Comparison of ENCODE assay signal across 1 cellular context in the genomic region with DNA sequence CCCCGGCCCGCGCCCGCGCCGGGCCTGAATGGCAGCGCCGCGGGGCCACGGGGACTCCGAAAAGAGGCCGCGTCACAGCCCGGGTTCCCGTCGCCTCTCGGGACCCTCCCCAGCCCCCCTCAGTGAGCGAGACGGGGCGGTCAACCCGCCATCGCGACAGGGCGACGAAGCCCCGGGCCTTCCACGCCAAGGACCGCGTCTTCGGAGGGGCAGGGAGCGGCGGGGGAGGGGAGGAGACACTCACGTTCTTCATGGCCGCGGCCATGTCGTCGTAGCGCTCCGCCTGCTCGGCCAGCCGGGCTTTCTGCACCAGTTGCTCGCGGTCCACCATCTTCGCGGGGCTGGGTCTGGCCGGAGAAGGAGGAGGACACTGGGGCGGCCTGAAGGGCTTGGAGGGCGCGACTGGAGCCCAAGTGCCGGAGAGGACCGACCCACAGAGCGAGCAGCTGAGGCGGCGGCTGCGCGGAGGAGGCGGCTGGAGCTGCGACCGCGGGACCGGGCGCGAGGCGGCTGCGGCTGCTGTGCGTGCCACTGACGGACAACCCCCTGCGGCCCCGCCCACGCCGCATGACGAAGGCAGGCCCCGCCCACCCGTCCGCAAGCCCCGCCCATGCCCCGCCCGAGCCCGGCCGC.
TF ChIP-seq lines count a peak whose summit lies in the region.

A gene (minus strand): TSS at position 514 of the 633 bp plus-strand sequence. CDS start 183 bp downstream, at position 331.

TF ChIP-seq in K562, 482 proteins besides CTCF, POLR2A, EP300 and RAD21 (continued from another document and continues in another):
- TF ChIP-seq ZKSCAN1 (IDR thresholded peaks at IDR 0.05; ENCODE audit: low read depth, low read length) (no peak; the same call in 1 of the 2 replicates), MYNN (IDR thresholded peaks at IDR 0.05) (0 out of 2 replicates have a peak, but pooled peaks have one; percentile 24), MYNN (CRISPR knock-in tag; IDR thresholded peaks at IDR 0.05) (no peak), SMARCA5 (IDR thresholded peaks at IDR 0.05) (peak; percentile 52; the same call in 1 of the 2 replicates), ZNF316 (IDR thresholded peaks at IDR 0.05) (no peak), CCNT2 (IDR thresholded peaks at IDR 0.05; ENCODE audit: borderline replicate concordance, extremely low read depth, insufficient read length, low read depth, low read length) (peak; percentile 77), KLF13 (tag; IDR thresholded peaks at IDR 0.05; ENCODE audit: borderline replicate concordance, low read depth) (0 out of 2 replicates have a peak, but pooled peaks have one; percentile 25), NR2C2 (CRISPR knock-in tag; IDR thresholded peaks at IDR 0.05) (no peak; the same call in 1 of the 2 replicates), NR2C2 (tag; IDR thresholded peaks at IDR 0.05) (no peak), MEF2A (IDR thresholded peaks at IDR 0.05; ENCODE audit: control insufficient read depth, low read depth, low read length) (no peak), KLF10 (CRISPR knock-in tag; IDR thresholded peaks at IDR 0.05) (no peak), NFE2L1 (tag; IDR thresholded peaks at IDR 0.05; ENCODE audit: borderline replicate concordance, low read depth) (no peak), ZEB2 (IDR thresholded peaks at IDR 0.05) (no peak), CBFA2T3 (IDR thresholded peaks at IDR 0.05) (0 out of 2 replicates have a peak, but pooled peaks have one; percentile 12), GABPB2 (CRISPR knock-in tag; conservative IDR thresholded peaks at IDR 0.05) (no peak), ZNF830 (CRISPR knock-in tag; IDR thresholded peaks at IDR 0.05) (0 out of 2 replicates have a peak, but pooled peaks have one; percentile 28), ZNF695 (CRISPR knock-in tag; IDR thresholded peaks at IDR 0.05) (no peak), RCOR1 (IDR thresholded peaks at IDR 0.05; ENCODE audit: borderline replicate concordance in 1 of 2, low read depth in 2 of 2, low read length in 2 of 2) (no peak), ZNF436 (CRISPR knock-in tag; IDR thresholded peaks at IDR 0.05) (no peak), NR2C1 (IDR thresholded peaks at IDR 0.05) (no peak), NR2C1 (tag; IDR thresholded peaks at IDR 0.05) (no peak), RBM17 (IDR thresholded peaks at IDR 0.05; ENCODE audit: borderline replicate concordance, low read depth, low read length) (no peak), ZNF699 (CRISPR knock-in tag; IDR thresholded peaks at IDR 0.05; ENCODE audit: insufficient replicate concordance) (no peak), POLR2G (IDR thresholded peaks at IDR 0.05; ENCODE audit: low read depth, low read length) (peak; percentile 97), POLR2B (IDR thresholded peaks at IDR 0.05; ENCODE audit: low read depth, partially characterized antibody) (peak; percentile 98), STAT5A (IDR thresholded peaks at IDR 0.05; ENCODE audit: borderline replicate concordance, low read length) (no peak), EWSR1 (IDR thresholded peaks at IDR 0.05; ENCODE audit: borderline replicate concordance, low read depth, partially characterized antibody) (no peak), MTF1 (CRISPR knock-in tag; IDR thresholded peaks at IDR 0.05; ENCODE audit: borderline replicate concordance) (no peak), NR2F6 (CRISPR knock-in tag; IDR thresholded peaks at IDR 0.05) (no peak), GABPA (tag; conservative IDR thresholded peaks at IDR 0.05; ENCODE audit: low read depth) (no peak), TSC22D4 (tag; IDR thresholded peaks at IDR 0.05) (no peak), NCOA2 (IDR thresholded peaks at IDR 0.05; ENCODE audit: partially characterized antibody in 2 of 2) (no peak)
- TF ChIP-seq, protein P1, sequence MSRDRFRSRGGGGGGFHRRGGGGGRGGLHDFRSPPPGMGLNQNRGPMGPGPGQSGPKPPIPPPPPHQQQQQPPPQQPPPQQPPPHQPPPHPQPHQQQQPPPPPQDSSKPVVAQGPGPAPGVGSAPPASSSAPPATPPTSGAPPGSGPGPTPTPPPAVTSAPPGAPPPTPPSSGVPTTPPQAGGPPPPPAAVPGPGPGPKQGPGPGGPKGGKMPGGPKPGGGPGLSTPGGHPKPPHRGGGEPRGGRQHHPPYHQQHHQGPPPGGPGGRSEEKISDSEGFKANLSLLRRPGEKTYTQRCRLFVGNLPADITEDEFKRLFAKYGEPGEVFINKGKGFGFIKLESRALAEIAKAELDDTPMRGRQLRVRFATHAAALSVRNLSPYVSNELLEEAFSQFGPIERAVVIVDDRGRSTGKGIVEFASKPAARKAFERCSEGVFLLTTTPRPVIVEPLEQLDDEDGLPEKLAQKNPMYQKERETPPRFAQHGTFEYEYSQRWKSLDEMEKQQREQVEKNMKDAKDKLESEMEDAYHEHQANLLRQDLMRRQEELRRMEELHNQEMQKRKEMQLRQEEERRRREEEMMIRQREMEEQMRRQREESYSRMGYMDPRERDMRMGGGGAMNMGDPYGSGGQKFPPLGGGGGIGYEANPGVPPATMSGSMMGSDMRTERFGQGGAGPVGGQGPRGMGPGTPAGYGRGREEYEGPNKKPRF (IDR thresholded peaks at IDR 0.05; ENCODE audit: low read depth, low read length), result no peak
- TF ChIP-seq, protein P2, sequence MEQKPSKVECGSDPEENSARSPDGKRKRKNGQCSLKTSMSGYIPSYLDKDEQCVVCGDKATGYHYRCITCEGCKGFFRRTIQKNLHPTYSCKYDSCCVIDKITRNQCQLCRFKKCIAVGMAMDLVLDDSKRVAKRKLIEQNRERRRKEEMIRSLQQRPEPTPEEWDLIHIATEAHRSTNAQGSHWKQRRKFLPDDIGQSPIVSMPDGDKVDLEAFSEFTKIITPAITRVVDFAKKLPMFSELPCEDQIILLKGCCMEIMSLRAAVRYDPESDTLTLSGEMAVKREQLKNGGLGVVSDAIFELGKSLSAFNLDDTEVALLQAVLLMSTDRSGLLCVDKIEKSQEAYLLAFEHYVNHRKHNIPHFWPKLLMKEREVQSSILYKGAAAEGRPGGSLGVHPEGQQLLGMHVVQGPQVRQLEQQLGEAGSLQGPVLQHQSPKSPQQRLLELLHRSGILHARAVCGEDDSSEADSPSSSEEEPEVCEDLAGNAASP (IDR thresholded peaks at IDR 0.05), result no peak
- TF ChIP-seq, protein P3, sequence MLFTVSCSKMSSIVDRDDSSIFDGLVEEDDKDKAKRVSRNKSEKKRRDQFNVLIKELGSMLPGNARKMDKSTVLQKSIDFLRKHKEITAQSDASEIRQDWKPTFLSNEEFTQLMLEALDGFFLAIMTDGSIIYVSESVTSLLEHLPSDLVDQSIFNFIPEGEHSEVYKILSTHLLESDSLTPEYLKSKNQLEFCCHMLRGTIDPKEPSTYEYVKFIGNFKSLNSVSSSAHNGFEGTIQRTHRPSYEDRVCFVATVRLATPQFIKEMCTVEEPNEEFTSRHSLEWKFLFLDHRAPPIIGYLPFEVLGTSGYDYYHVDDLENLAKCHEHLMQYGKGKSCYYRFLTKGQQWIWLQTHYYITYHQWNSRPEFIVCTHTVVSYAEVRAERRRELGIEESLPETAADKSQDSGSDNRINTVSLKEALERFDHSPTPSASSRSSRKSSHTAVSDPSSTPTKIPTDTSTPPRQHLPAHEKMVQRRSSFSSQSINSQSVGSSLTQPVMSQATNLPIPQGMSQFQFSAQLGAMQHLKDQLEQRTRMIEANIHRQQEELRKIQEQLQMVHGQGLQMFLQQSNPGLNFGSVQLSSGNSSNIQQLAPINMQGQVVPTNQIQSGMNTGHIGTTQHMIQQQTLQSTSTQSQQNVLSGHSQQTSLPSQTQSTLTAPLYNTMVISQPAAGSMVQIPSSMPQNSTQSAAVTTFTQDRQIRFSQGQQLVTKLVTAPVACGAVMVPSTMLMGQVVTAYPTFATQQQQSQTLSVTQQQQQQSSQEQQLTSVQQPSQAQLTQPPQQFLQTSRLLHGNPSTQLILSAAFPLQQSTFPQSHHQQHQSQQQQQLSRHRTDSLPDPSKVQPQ (CRISPR knock-in tag; IDR thresholded peaks at IDR 0.05; ENCODE audit: borderline replicate concordance), result no peak
- TF ChIP-seq, protein P4, sequence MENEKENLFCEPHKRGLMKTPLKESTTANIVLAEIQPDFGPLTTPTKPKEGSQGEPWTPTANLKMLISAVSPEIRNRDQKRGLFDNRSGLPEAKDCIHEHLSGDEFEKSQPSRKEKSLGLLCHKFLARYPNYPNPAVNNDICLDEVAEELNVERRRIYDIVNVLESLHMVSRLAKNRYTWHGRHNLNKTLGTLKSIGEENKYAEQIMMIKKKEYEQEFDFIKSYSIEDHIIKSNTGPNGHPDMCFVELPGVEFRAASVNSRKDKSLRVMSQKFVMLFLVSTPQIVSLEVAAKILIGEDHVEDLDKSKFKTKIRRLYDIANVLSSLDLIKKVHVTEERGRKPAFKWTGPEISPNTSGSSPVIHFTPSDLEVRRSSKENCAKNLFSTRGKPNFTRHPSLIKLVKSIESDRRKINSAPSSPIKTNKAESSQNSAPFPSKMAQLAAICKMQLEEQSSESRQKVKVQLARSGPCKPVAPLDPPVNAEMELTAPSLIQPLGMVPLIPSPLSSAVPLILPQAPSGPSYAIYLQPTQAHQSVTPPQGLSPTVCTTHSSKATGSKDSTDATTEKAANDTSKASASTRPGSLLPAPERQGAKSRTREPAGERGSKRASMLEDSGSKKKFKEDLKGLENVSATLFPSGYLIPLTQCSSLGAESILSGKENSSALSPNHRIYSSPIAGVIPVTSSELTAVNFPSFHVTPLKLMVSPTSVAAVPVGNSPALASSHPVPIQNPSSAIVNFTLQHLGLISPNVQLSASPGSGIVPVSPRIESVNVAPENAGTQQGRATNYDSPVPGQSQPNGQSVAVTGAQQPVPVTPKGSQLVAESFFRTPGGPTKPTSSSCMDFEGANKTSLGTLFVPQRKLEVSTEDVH (IDR thresholded peaks at IDR 0.05; ENCODE audit: low read depth, partially characterized antibody), result peak; percentile 58
- TF ChIP-seq, protein P5, sequence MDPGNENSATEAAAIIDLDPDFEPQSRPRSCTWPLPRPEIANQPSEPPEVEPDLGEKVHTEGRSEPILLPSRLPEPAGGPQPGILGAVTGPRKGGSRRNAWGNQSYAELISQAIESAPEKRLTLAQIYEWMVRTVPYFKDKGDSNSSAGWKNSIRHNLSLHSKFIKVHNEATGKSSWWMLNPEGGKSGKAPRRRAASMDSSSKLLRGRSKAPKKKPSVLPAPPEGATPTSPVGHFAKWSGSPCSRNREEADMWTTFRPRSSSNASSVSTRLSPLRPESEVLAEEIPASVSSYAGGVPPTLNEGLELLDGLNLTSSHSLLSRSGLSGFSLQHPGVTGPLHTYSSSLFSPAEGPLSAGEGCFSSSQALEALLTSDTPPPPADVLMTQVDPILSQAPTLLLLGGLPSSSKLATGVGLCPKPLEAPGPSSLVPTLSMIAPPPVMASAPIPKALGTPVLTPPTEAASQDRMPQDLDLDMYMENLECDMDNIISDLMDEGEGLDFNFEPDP (CRISPR knock-in tag; IDR thresholded peaks at IDR 0.05), result peak; percentile 81; the same call in 1 of the 2 replicates
- TF ChIP-seq, protein P6, sequence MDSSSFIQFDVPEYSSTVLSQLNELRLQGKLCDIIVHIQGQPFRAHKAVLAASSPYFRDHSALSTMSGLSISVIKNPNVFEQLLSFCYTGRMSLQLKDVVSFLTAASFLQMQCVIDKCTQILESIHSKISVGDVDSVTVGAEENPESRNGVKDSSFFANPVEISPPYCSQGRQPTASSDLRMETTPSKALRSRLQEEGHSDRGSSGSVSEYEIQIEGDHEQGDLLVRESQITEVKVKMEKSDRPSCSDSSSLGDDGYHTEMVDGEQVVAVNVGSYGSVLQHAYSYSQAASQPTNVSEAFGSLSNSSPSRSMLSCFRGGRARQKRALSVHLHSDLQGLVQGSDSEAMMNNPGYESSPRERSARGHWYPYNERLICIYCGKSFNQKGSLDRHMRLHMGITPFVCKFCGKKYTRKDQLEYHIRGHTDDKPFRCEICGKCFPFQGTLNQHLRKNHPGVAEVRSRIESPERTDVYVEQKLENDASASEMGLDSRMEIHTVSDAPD (CRISPR knock-in tag; IDR thresholded peaks at IDR 0.05), result no peak
- TF ChIP-seq, protein P7, sequence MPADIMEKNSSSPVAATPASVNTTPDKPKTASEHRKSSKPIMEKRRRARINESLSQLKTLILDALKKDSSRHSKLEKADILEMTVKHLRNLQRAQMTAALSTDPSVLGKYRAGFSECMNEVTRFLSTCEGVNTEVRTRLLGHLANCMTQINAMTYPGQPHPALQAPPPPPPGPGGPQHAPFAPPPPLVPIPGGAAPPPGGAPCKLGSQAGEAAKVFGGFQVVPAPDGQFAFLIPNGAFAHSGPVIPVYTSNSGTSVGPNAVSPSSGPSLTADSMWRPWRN (IDR thresholded peaks at IDR 0.05; ENCODE audit: low read depth), result no peak
- TF ChIP-seq, protein P8, sequence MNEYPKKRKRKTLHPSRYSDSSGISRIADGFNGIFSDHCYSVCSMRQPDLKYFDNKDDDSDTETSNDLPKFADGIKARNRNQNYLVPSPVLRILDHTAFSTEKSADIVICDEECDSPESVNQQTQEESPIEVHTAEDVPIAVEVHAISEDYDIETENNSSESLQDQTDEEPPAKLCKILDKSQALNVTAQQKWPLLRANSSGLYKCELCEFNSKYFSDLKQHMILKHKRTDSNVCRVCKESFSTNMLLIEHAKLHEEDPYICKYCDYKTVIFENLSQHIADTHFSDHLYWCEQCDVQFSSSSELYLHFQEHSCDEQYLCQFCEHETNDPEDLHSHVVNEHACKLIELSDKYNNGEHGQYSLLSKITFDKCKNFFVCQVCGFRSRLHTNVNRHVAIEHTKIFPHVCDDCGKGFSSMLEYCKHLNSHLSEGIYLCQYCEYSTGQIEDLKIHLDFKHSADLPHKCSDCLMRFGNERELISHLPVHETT (CRISPR knock-in tag; conservative IDR thresholded peaks at IDR 0.05 in 1 of 2, IDR thresholded peaks at IDR 0.05 in 1 of 2), result no peak
- TF ChIP-seq, protein P9, sequence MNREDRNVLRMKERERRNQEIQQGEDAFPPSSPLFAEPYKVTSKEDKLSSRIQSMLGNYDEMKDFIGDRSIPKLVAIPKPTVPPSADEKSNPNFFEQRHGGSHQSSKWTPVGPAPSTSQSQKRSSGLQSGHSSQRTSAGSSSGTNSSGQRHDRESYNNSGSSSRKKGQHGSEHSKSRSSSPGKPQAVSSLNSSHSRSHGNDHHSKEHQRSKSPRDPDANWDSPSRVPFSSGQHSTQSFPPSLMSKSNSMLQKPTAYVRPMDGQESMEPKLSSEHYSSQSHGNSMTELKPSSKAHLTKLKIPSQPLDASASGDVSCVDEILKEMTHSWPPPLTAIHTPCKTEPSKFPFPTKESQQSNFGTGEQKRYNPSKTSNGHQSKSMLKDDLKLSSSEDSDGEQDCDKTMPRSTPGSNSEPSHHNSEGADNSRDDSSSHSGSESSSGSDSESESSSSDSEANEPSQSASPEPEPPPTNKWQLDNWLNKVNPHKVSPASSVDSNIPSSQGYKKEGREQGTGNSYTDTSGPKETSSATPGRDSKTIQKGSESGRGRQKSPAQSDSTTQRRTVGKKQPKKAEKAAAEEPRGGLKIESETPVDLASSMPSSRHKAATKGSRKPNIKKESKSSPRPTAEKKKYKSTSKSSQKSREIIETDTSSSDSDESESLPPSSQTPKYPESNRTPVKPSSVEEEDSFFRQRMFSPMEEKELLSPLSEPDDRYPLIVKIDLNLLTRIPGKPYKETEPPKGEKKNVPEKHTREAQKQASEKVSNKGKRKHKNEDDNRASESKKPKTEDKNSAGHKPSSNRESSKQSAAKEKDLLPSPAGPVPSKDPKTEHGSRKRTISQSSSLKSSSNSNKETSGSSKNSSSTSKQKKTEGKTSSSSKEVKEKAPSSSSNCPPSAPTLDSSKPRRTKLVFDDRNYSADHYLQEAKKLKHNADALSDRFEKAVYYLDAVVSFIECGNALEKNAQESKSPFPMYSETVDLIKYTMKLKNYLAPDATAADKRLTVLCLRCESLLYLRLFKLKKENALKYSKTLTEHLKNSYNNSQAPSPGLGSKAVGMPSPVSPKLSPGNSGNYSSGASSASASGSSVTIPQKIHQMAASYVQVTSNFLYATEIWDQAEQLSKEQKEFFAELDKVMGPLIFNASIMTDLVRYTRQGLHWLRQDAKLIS (CRISPR knock-in tag; IDR thresholded peaks at IDR 0.05), result peak; percentile 93
